8 cellular contexts compared by ENCODE assay signal in the genomic region with DNA sequence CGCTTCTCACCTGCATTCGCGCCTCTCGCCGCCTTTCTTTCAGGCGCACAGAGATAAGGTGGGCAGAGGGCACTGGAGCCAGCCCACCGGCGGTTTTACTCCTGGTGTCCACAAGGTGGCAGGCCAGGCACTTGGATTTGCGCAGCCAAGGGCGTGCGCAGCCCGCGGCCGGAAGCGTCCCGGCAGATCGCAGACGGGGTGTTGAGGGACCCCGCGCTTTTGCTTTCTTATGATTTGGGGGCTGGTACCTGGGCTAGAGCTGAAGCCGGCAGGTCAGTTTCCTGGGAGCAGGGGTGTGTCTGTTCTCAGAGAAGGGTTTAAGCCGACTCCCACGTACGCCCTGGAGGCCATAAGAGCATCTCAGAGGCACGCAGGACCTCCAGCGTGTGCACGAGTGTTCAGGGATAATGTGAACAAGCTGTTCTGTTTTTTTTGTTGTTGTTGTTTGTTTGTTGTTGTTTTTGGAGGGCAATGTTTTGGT.
DNase-seq lines count a peak whose midpoint lies in the region; ATAC-seq and TF ChIP-seq lines count a peak whose summit lies in the region.

No MANE protein-coding gene starts in this region.

- DNase-seq in AG09319 (ENCODE audit: extremely low read depth, low read depth) (peak; percentile 10), NCI-H2227 treated with DMSO at 0.1 percent for 48 hours (lab: John Stamatoyannopoulos, UW) (peak; percentile 95), colonic mucosa (peak; percentile 61)
- peak; percentile 72 to 82 for DNase-seq in activated CD4-positive, alpha-beta T cell treated with anti-CD3 and anti-CD28 coated beads for 24 hours (ENCODE audit: low read depth in 2 of 2)
- DNase-seq in stimulated activated CD4-positive, alpha-beta T cell treated with anti-CD3 and anti-CD28 coated beads, Interleukin-4, amount 100 ng/mL, for 4 hours: peak; percentile 76 to 77

- H3K27me3 ChIP-seq in colonic mucosa: no peaks in the 10 kb centered on the region
- H3K27me3 ChIP-seq in liver (ENCODE audit: control insufficient read depth in 4 of 4, insufficient read depth in 4 of 4, low read length in 3 of 4): peaks cover 0 to 4% (median 2%) of the 10 kb centered on the region in 4 donors

- TF ChIP-seq CTCF in AG09319 (IDR thresholded peaks at IDR 0.05; ENCODE audit: low read depth, low read length): peak; percentile 84
- TF ChIP-seq CTCF in colonic mucosa (IDR thresholded peaks at IDR 0.05): peak; percentile 85
- TF ChIP-seq CTCF in liver (IDR thresholded peaks at IDR 0.05; ENCODE audit: low read depth, low read length, missing input control): peak; percentile 78

- peak overlapping the region in 1 of 2 donors; percentile 29 for H3K9ac ChIP-seq in colonic mucosa (ENCODE audit: low read depth in 2 of 2, low read length in 2 of 2)
- H3K9ac ChIP-seq in liver (ENCODE audit: low read depth in 1 of 2, low read length in 2 of 2): no peak overlapping the region

- TF ChIP-seq RAD21 in liver (IDR thresholded peaks at IDR 0.05): peak; percentile 77 to 89

- H3K4me3 ChIP-seq in colonic mucosa (peak overlapping the region; percentile 35), liver (ENCODE audit: low read depth in 1 of 3, low read length in 3 of 3) (peak overlapping the region in 2 of 3 donors; percentile 37 to 64)

- H3K9me3 ChIP-seq in colonic mucosa: no peaks in the 10 kb centered on the region
- no peaks in the 10 kb centered on the region for H3K9me3 ChIP-seq in liver (ENCODE audit: control insufficient read depth in 4 of 4, low read length in 3 of 4)

- ATAC-seq in GM18873 (IDR thresholded peaks at IDR 0.05; ENCODE audit: low FRiP score, unreplicated experiment): peak; percentile 94
- peak; percentile 99 for ATAC-seq in HG03139 (IDR thresholded peaks at IDR 0.05; ENCODE audit: unreplicated experiment)

- 3% methylated on average over 27 of the region's 27 CpGs for WGBS in liver

- intact Hi-C loops in colonic mucosa (cut with DNase I): loop anchor here (2.0 kb wide), 1 partner anchor 1417 kb away; no protein-coding TSS in a partner anchor

- H3K36me3 ChIP-seq in colonic mucosa: no peaks in the 10 kb centered on the region
- no peaks in the 10 kb centered on the region for H3K36me3 ChIP-seq in liver (ENCODE audit: control insufficient read depth in 4 of 4, insufficient read depth in 3 of 4, low read depth in 1 of 4, low read length in 3 of 4)

- H3K4me1 ChIP-seq in colonic mucosa (no peaks in the 10 kb centered on the region), liver (ENCODE audit: control insufficient read depth in 4 of 4, insufficient read depth in 4 of 4, low read length in 3 of 4) (peaks cover 0 to 7% (median 3%) of the 10 kb centered on the region in 4 donors)

- H3K27ac ChIP-seq in colonic mucosa (no peak overlapping the region), liver (ENCODE audit: low read depth in 1 of 2, low read length in 2 of 2) (no peak overlapping the region)

TF ChIP-seq in liver, 16 proteins besides CTCF, POLR2A, EP300 and RAD21:
- TF ChIP-seq ZBTB33 (IDR thresholded peaks at IDR 0.05) (no peak), SP1 (IDR thresholded peaks at IDR 0.05) (no peak), ATF3 (IDR thresholded peaks at IDR 0.05) (no peak), RXRA (IDR thresholded peaks at IDR 0.05) (no peak), FOXA1 (IDR thresholded peaks at IDR 0.05) (no peak), GABPA (IDR thresholded peaks at IDR 0.05 in 1 of 2, conservative IDR thresholded peaks at IDR 0.05 in 1 of 2) (no peak), YY1 (IDR thresholded peaks at IDR 0.05) (no peak), JUND (IDR thresholded peaks at IDR 0.05) (no peak), FOXA2 (IDR thresholded peaks at IDR 0.05) (no peak), HNF4G (IDR thresholded peaks at IDR 0.05) (no peak), TAF1 (conservative IDR thresholded peaks at IDR 0.05) (no peak), NR2F2 (IDR thresholded peaks at IDR 0.05) (no peak), EGR1 (IDR thresholded peaks at IDR 0.05; ENCODE audit: low read depth in 2 of 2) (no peak), REST (IDR thresholded peaks at IDR 0.05) (no peak), HNF4A (conservative IDR thresholded peaks at IDR 0.05) (no peak)
- TF ChIP-seq, protein P1, sequence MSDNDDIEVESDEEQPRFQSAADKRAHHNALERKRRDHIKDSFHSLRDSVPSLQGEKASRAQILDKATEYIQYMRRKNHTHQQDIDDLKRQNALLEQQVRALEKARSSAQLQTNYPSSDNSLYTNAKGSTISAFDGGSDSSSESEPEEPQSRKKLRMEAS (IDR thresholded peaks at IDR 0.05): no peak

Comparison
In these comparisons a context has a peak if more than half of its experiments do, and no peak if none do; other contexts are left out.
1. DNase-seq: peak in every context shown above with its lines; median percentile 95 in NCI-H2227 treated with DMSO at 0.1 percent for 48 hours; 77 in activated CD4-positive, alpha-beta T cell treated with anti-CD3 and anti-CD28 coated beads for 24 hours; 76 in stimulated activated CD4-positive, alpha-beta T cell treated with anti-CD3 and anti-CD28 coated beads, Interleukin-4, amount 100 ng/mL, for 4 hours; 61 in colonic mucosa; 10 in AG09319.